In genomic region chr10:129896231-129897150, GRCh38 we compare ENCODE assay signal across 1 cellular context.
TF ChIP-seq lines count a peak whose summit lies in the region.

No MANE protein-coding gene starts in this region.

TF ChIP-seq in GM23338, 12 proteins besides CTCF, POLR2A, EP300 and RAD21 (continued from another document):
- TF ChIP-seq, protein P1, sequence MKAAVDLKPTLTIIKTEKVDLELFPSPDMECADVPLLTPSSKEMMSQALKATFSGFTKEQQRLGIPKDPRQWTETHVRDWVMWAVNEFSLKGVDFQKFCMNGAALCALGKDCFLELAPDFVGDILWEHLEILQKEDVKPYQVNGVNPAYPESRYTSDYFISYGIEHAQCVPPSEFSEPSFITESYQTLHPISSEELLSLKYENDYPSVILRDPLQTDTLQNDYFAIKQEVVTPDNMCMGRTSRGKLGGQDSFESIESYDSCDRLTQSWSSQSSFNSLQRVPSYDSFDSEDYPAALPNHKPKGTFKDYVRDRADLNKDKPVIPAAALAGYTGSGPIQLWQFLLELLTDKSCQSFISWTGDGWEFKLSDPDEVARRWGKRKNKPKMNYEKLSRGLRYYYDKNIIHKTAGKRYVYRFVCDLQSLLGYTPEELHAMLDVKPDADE (IDR thresholded peaks at IDR 0.05): no peak
- no peak for TF ChIP-seq POLR2AphosphoS5 (IDR thresholded peaks at IDR 0.05; ENCODE audit: low read depth)
- no peak for TF ChIP-seq CREB1 (CRISPR knock-in tag; IDR thresholded peaks at IDR 0.05; ENCODE audit: low read depth)
- TF ChIP-seq ZNF331 (CRISPR knock-in tag; IDR thresholded peaks at IDR 0.05; ENCODE audit: low read depth): no peak
- no peak for TF ChIP-seq JUNB (IDR thresholded peaks at IDR 0.05; ENCODE audit: unreplicated experiment)
- TF ChIP-seq, protein P2, sequence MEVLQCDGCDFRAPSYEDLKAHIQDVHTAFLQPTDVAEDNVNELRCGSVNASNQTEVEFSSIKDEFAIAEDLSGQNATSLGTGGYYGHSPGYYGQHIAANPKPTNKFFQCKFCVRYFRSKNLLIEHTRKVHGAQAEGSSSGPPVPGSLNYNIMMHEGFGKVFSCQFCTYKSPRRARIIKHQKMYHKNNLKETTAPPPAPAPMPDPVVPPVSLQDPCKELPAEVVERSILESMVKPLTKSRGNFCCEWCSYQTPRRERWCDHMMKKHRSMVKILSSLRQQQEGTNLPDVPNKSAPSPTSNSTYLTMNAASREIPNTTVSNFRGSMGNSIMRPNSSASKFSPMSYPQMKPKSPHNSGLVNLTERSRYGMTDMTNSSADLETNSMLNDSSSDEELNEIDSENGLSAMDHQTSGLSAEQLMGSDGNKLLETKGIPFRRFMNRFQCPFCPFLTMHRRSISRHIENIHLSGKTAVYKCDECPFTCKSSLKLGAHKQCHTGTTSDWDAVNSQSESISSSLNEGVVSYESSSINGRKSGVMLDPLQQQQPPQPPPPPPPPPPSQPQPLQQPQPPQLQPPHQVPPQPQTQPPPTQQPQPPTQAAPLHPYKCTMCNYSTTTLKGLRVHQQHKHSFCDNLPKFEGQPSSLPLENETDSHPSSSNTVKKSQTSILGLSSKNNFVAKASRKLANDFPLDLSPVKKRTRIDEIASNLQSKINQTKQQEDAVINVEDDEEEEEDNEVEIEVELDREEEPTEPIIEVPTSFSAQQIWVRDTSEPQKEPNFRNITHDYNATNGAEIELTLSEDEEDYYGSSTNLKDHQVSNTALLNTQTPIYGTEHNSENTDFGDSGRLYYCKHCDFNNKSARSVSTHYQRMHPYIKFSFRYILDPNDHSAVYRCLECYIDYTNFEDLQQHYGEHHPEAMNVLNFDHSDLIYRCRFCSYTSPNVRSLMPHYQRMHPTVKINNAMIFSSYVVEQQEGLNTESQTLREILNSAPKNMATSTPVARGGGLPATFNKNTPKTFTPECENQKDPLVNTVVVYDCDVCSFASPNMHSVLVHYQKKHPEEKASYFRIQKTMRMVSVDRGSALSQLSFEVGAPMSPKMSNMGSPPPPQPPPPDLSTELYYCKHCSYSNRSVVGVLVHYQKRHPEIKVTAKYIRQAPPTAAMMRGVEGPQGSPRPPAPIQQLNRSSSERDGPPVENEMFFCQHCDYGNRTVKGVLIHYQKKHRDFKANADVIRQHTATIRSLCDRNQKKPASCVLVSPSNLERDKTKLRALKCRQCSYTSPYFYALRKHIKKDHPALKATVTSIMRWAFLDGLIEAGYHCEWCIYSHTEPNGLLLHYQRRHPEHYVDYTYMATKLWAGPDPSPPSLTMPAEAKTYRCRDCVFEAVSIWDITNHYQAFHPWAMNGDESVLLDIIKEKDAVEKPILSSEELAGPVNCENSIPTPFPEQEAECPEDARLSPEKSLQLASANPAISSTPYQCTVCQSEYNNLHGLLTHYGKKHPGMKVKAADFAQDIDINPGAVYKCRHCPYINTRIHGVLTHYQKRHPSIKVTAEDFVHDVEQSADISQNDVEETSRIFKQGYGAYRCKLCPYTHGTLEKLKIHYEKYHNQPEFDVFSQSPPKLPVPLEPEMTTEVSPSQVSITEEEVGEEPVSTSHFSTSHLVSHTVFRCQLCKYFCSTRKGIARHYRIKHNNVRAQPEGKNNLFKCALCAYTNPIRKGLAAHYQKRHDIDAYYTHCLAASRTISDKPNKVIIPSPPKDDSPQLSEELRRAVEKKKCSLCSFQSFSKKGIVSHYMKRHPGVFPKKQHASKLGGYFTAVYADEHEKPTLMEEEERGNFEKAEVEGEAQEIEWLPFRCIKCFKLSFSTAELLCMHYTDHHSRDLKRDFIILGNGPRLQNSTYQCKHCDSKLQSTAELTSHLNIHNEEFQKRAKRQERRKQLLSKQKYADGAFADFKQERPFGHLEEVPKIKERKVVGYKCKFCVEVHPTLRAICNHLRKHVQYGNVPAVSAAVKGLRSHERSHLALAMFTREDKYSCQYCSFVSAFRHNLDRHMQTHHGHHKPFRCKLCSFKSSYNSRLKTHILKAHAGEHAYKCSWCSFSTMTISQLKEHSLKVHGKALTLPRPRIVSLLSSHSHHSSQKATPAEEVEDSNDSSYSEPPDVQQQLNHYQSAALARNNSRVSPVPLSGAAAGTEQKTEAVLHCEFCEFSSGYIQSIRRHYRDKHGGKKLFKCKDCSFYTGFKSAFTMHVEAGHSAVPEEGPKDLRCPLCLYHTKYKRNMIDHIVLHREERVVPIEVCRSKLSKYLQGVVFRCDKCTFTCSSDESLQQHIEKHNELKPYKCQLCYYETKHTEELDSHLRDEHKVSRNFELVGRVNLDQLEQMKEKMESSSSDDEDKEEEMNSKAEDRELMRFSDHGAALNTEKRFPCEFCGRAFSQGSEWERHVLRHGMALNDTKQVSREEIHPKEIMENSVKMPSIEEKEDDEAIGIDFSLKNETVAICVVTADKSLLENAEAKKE (CRISPR knock-in tag; IDR thresholded peaks at IDR 0.05): no peak
- no peak for TF ChIP-seq EZH2phosphoT487 (IDR thresholded peaks at IDR 0.05; ENCODE audit: unreplicated experiment)
